In the genomic region with DNA sequence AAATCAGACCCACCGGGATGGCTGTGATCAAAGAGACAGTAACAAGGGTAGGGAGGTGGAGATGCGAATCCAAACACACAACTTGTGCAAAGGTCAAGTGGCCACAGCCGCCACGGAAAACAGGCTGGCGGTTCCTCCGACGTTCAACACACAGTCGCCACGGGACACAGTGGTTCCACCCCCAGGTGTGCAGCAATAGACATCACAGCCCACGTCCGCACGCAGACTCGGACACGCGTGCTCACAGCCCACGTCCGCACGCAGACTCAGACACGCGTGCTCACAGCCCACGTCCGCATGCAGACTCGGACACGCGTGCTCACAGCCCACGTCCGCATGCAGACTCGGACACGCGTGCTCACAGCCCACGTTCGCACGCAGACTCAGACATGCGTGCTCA, we compare ENCODE assay signal across 1 cellular context.
TF ChIP-seq lines count a peak whose summit lies in the region.

No MANE protein-coding gene starts in this region.

TF ChIP-seq in IMR-90, 13 proteins besides CTCF, POLR2A, EP300 and RAD21 (continued from another document):
- TF ChIP-seq RCOR1 (IDR thresholded peaks at IDR 0.05; ENCODE audit: insufficient replicate concordance, low read length) (no peak), MAFK (IDR thresholded peaks at IDR 0.05; ENCODE audit: low read depth, low read length) (no peak), RFX5 (IDR thresholded peaks at IDR 0.05; ENCODE audit: low read depth, low read length) (no peak), MAZ (IDR thresholded peaks at IDR 0.05; ENCODE audit: borderline replicate concordance, low read depth, low read length) (no peak)
- TF ChIP-seq, protein P1, sequence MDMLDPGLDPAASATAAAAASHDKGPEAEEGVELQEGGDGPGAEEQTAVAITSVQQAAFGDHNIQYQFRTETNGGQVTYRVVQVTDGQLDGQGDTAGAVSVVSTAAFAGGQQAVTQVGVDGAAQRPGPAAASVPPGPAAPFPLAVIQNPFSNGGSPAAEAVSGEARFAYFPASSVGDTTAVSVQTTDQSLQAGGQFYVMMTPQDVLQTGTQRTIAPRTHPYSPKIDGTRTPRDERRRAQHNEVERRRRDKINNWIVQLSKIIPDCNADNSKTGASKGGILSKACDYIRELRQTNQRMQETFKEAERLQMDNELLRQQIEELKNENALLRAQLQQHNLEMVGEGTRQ (IDR thresholded peaks at IDR 0.05; ENCODE audit: low read depth, low read length), result no peak
- TF ChIP-seq, protein P2, sequence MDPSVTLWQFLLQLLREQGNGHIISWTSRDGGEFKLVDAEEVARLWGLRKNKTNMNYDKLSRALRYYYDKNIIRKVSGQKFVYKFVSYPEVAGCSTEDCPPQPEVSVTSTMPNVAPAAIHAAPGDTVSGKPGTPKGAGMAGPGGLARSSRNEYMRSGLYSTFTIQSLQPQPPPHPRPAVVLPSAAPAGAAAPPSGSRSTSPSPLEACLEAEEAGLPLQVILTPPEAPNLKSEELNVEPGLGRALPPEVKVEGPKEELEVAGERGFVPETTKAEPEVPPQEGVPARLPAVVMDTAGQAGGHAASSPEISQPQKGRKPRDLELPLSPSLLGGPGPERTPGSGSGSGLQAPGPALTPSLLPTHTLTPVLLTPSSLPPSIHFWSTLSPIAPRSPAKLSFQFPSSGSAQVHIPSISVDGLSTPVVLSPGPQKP (IDR thresholded peaks at IDR 0.05; ENCODE audit: borderline replicate concordance, low read depth, low read length), result no peak
TF ChIP-seq in IMR-90: peak in this region for 0.
